17 cellular contexts compared by ENCODE assay signal in genomic region chr3:187125319-187126031, GRCh38. TPM values are rescaled to one million over a fixed set of nuclear protein-coding genes. Genes with fewer than 3 reads are reported as not detected.
DNase-seq lines count a peak whose midpoint lies in the region; ATAC-seq and TF ChIP-seq lines count a peak whose summit lies in the region.
"Had no signal": no experiment of that assay in that cellular context is flagged by ENCODE, and none has a peak within 500 bp of the region (broad histone marks: within the 10 kb centered on the region; RNA-seq: fewer than 3 reads in every experiment).

No MANE protein-coding gene starts in this region.

- H3K36me3 ChIP-seq in OCI-LY1 (ENCODE audit: insufficient read depth, low read length), result peaks cover 56% of the 10 kb centered on the region
- H3K36me3 ChIP-seq: spleen, vagina had no signal

- H3K9me3 Mint-ChIP-seq in nephron progenitor cell, result peaks cover 30% of the 10 kb centered on the region

- no peaks in the 10 kb centered on the region for H3K27me3 ChIP-seq in OCI-LY1 (ENCODE audit: insufficient read depth, low read length)
- H3K27me3 ChIP-seq: spleen, vagina had no signal

- H3K4me3 Mint-ChIP-seq in nephron progenitor cell, result no peak overlapping the region

- H4K20me1 ChIP-seq in OCI-LY1 (ENCODE audit: insufficient read depth, low read length), result no peaks in the 10 kb centered on the region

- no peak overlapping the region for H3K4me3 ChIP-seq in OCI-LY1 (ENCODE audit: low read depth, low read length, poor library complexity, severe bottlenecking)
- H3K4me3 ChIP-seq: GM23248, spleen, vagina had no signal

- H3K4me2 ChIP-seq in OCI-LY1 (ENCODE audit: low read length), result peak overlapping the region; percentile 20; the same call in 1 of the 2 replicates

- no peak overlapping the region for H2AFZ ChIP-seq in OCI-LY1 (ENCODE audit: low read length)
- H2AFZ ChIP-seq: GM23248 had no signal

- H3K9ac ChIP-seq in OCI-LY1 (ENCODE audit: low read length), result no peak overlapping the region
- H3K9ac ChIP-seq: GM23248 had no signal

- H3K4me1 Mint-ChIP-seq in nephron progenitor cell, result peaks cover 5% of the 10 kb centered on the region

- TF ChIP-seq POLR2A in GM18505 (IDR thresholded peaks at IDR 0.05; ENCODE audit: borderline replicate concordance, extremely low read depth, insufficient read depth, insufficient read length), result no peak

- peaks cover 20% of the 10 kb centered on the region for H3K9me3 ChIP-seq in OCI-LY1 (ENCODE audit: low read length)
- H3K9me3 ChIP-seq: vagina had no signal

- H3K9me2 ChIP-seq in OCI-LY1 (ENCODE audit: low read depth, low read length), result no peaks in the 10 kb centered on the region

- 0 out of 2 replicates have a peak, but pooled peaks cover 4% of the 10 kb centered on the region for H3K79me2 ChIP-seq in OCI-LY1 (ENCODE audit: insufficient read depth, low read length)

- no peaks in the 10 kb centered on the region for H3F3A ChIP-seq in OCI-LY1 (ENCODE audit: insufficient read depth, low read length)

- H3K27ac Mint-ChIP-seq in nephron progenitor cell, result no peak overlapping the region
- H3K27ac Mint-ChIP-seq: IgD-negative memory B cell had no signal

- TF ChIP-seq CTCF in OCI-LY1 (IDR thresholded peaks at IDR 0.05; ENCODE audit: low read length), result no peak
- TF ChIP-seq CTCF in nephron progenitor cell (IDR thresholded peaks at IDR 0.05), result no peak

- ATAC-seq in GM18505 (IDR thresholded peaks at IDR 0.05; ENCODE audit: unreplicated experiment) (peak; percentile 86), GM21423 (IDR thresholded peaks at IDR 0.05; ENCODE audit: unreplicated experiment) (peak; percentile 92), HG03064 (IDR thresholded peaks at IDR 0.05; ENCODE audit: low read depth, unreplicated experiment) (peak; percentile 82), HG02571 (IDR thresholded peaks at IDR 0.05; ENCODE audit: unreplicated experiment) (no peak), esophagus mucosa (no peak)
- ATAC-seq: left cardiac atrium had no signal

- DNase-seq in stimulated activated CD4-positive, alpha-beta T cell treated with anti-CD3 and anti-CD28 coated beads, Interleukin-1b, Interleukin-23, amount 100 ng/mL, for 48 hours, result no peak
- DNase-seq in nephron progenitor cell, result no peak
- DNase-seq: activated T-cell treated with anti-CD3 and anti-CD28 coated beads, Interleukin-2, amount 50 U/mL, for 1 hour; effector CD4-positive, alpha-beta T cell; GM23248; left cardiac atrium; NCI-H2081 treated with DMSO at 0.1 percent for 48 hours; spleen had no signal

- peaks cover 49% of the 10 kb centered on the region for H3K36me3 Mint-ChIP-seq in nephron progenitor cell (ENCODE audit: low read depth)

- peaks cover 13% of the 10 kb centered on the region for H3K4me1 ChIP-seq in OCI-LY1 (ENCODE audit: insufficient read depth, low read length, severe bottlenecking)
- H3K4me1 ChIP-seq: vagina had no signal

- H3K27ac ChIP-seq in OCI-LY1 (ENCODE audit: low read depth, low read length, poor library complexity, severe bottlenecking), result peak overlapping the region; percentile 71
- H3K27ac ChIP-seq: C4-2B, GM23248, spleen, vagina had no signal

- H3K27me3 Mint-ChIP-seq in nephron progenitor cell (ENCODE audit: low read depth, poor library complexity), result peaks cover 4% of the 10 kb centered on the region
- H3K27me3 Mint-ChIP-seq: IgD-negative memory B cell had no signal

RNA-seq across cellular contexts. Expression of gene RPL39L, which starts 13.8 kb away (rescaled TPM):
- total RNA-seq in esophagus mucosa, result 12.0 TPM

Comparison
In these comparisons a context has a peak if more than half of its experiments do, and no peak if none do; other contexts are left out.
1. ATAC-seq: peak in GM18505 (single experiment), GM21423 (single experiment) and HG03064 (single experiment); none in HG02571 (single experiment) and esophagus mucosa (single experiment).